ENCODE assay signal across 18 cellular contexts in the genomic region with DNA sequence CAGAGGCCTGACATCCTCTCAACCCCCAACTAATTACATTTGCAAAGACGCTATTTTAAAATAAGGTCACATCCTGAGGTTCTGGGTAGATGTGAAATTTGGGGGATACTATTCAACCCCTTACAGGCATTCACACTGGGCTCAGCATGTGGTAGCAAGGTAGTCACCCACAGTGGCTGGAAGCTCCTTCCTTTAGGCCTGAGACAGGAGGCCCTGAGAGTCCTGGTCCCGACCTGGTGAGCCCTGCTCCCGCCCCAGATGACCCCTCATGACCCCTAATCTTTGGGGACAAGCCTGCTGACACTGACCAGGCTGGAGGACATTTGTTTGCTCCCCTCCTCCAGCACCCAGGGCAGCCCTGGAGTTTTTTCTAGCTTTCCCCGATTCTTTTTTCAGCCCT.
A peak's percentile ranks its signal among the peaks of the same experiment; 100 is the strongest.
DNase-seq lines count a peak whose midpoint lies in the region; ATAC-seq and TF ChIP-seq lines count a peak whose summit lies in the region.
"Had no signal": no experiment of that assay in that cellular context is flagged by ENCODE, and none has a peak within 500 bp of the region (broad histone marks: within the 10 kb centered on the region; RNA-seq: fewer than 3 reads in every experiment).

No MANE protein-coding gene starts in this region.

- intact Hi-C loops in OCI-LY7 (cut with micrococcal nuclease; ENCODE audit: unreplicated experiment): no loop called here

- H2BK20ac ChIP-seq in H9 (ENCODE audit: low read depth, low read length, poor library complexity, severe bottlenecking): no peak overlapping the region

- peaks cover 1% of the 10 kb centered on the region; the same call in 1 of the 2 replicates for H3K27me3 Mint-ChIP-seq in H9 (ENCODE audit: low read depth)
- no peaks in the 10 kb centered on the region for H3K27me3 Mint-ChIP-seq in osteocyte (ENCODE audit: unreplicated experiment)

- no peak overlapping the region for H3K4ac ChIP-seq in H9 (ENCODE audit: low read depth, low read length)

- peak overlapping the region; percentile 65 for H3K18ac ChIP-seq in H9 (ENCODE audit: insufficient read length, low read depth, low read length)

- H3K23ac ChIP-seq in H9 (ENCODE audit: insufficient read length, low read depth, low read length): no peak overlapping the region

- peak overlapping the region; percentile 86 for H2BK120ac ChIP-seq in H9 (ENCODE audit: low read depth, low read length, poor library complexity, severe bottlenecking)

- H3K27ac Mint-ChIP-seq in H9 (peak overlapping the region in 2 of 3 experiments; percentile 77 to 95; a peak in 6 of 7 replicates), osteocyte (ENCODE audit: unreplicated experiment) (no peak overlapping the region)

- no CpG with 5 or more reads among the region's 4 CpGs for WGBS in H9 (ENCODE audit: extremely low coverage, insufficient read length, low lambda C conversion rate)

- no peak overlapping the region for H2AK5ac ChIP-seq in H9 (ENCODE audit: insufficient read length, low read length)

- POLR2A ChIA-PET in OCI-LY7 (lab: Charles Lee): no interaction called here

- H3K27ac ChIP-seq in H9 (ENCODE audit: insufficient read length, low read depth, low read length): peak overlapping the region; percentile 96
- H3K27ac ChIP-seq in OCI-LY7 (ENCODE audit: low read depth, low read length, poor library complexity, severe bottlenecking): no peak overlapping the region
- peak overlapping the region; percentile 80 for H3K27ac ChIP-seq in iPS-18a (ENCODE audit: low read length)
- H3K27ac ChIP-seq: C4-2B, PC-9, RWPE1 had no signal

- H3K27me3 ChIP-seq in H9 (ENCODE audit: insufficient read depth, low read length): no peaks in the 10 kb centered on the region
- H3K27me3 ChIP-seq in iPS-18a (ENCODE audit: control insufficient read depth, insufficient read depth, low read length): no peaks in the 10 kb centered on the region

- H4K5ac ChIP-seq in H9 (ENCODE audit: insufficient read length, low read depth, low read length): no peak overlapping the region

- peak overlapping the region; percentile 1 for H3T11ph ChIP-seq in H9 (ENCODE audit: low read length)

- no peaks in the 10 kb centered on the region for H3K9me2 ChIP-seq in OCI-LY7 (ENCODE audit: insufficient read depth, low read length)

- ATAC-seq in omental fat pad (ENCODE audit: low FRiP score): no peak
- no peak for ATAC-seq in GM18517 (IDR thresholded peaks at IDR 0.05; ENCODE audit: unreplicated experiment)

- no peaks in the 10 kb centered on the region for H3K23me2 ChIP-seq in H9 (ENCODE audit: insufficient read length, low read depth, low read length, poor library complexity, severe bottlenecking)

- peak overlapping the region; percentile 6 for H2BK5ac ChIP-seq in H9 (ENCODE audit: insufficient read length, low read length)

- peaks cover 10 to 11% of the 10 kb centered on the region in 2 experiments for H3K4me1 Mint-ChIP-seq in H9
- H3K4me1 Mint-ChIP-seq in osteocyte (ENCODE audit: unreplicated experiment): no peaks in the 10 kb centered on the region

- no TSS peak for BruUV-seq in OCI-LY7 (replicated peaks; lab: Mats Ljungman, UMichigan)

- H3K9ac ChIP-seq in H9 (ENCODE audit: extremely low read depth, insufficient read length, low read length): no peak overlapping the region
- H3K9ac ChIP-seq in iPS-18a (ENCODE audit: low read length): peak overlapping the region; percentile 39

- H3K4me3 ChIP-seq in OCI-LY7 (ENCODE audit: low read depth, low read length, poor library complexity, severe bottlenecking) (no peak overlapping the region), iPS-18a (ENCODE audit: low read length) (peak overlapping the region; percentile 19)
- H3K4me3 ChIP-seq: PC-9 had no signal

- H3K79me1 ChIP-seq in H9 (ENCODE audit: insufficient read depth, low read depth, low read length, poor library complexity, severe bottlenecking): no peaks in the 10 kb centered on the region

- peak overlapping the region; percentile 44 for H3K14ac ChIP-seq in H9 (ENCODE audit: insufficient read depth, low read length)

- H4K91ac ChIP-seq in H9 (ENCODE audit: insufficient read length, low read depth, low read length): no peak overlapping the region

- H3K79me2 ChIP-seq in H9 (ENCODE audit: insufficient read depth, low read length): peaks cover 2% of the 10 kb centered on the region; the same call in 1 of the 2 replicates
- H3K79me2 ChIP-seq in OCI-LY7 (ENCODE audit: insufficient read depth, low read depth, low read length): no peaks in the 10 kb centered on the region

- H3K56ac ChIP-seq in H9 (ENCODE audit: insufficient read length, low read depth, low read length): peak overlapping the region; percentile 41

- DNase-seq in H9: peak; percentile 62
- no peak for DNase-seq in OCI-LY7 (ENCODE audit: low spot score)
- DNase-seq in osteocyte (ENCODE audit: extremely low spot score, unreplicated experiment): peak; percentile 68
- DNase-seq in NCI-H82 treated with DMSO at 0.1 percent for 48 hours (lab: John Stamatoyannopoulos, UW; ENCODE audit: unreplicated experiment): no peak
- DNase-seq in Ammon's horn (ENCODE audit: low spot score): no peak
- DNase-seq in omental fat pad (ENCODE audit: low spot score): no peak
- DNase-seq: ACHN, DMS79, NCI-H1694 treated with DMSO at 0.1 percent for 48 hours, NCI-H2107, NCI-H510A, NCI-H82, PC-9, T-helper 1 cell had no signal

- H3K9me3 ChIP-seq in H9 (ENCODE audit: control insufficient read depth, low read depth, low read length) (no peaks in the 10 kb centered on the region), OCI-LY7 (ENCODE audit: low read length) (no peaks in the 10 kb centered on the region), iPS-18a (ENCODE audit: control insufficient read depth, low read depth, low read length) (no peaks in the 10 kb centered on the region)

- H3K36me3 ChIP-seq in OCI-LY7 (ENCODE audit: insufficient read depth, low read length) (no peaks in the 10 kb centered on the region), iPS-18a (ENCODE audit: control insufficient read depth, low read depth, low read length) (no peaks in the 10 kb centered on the region)

- H4K8ac ChIP-seq in H9 (replicated peaks; ENCODE audit: insufficient read length, low read depth, low read length): no peak overlapping the region

- TF ChIP-seq CTCF in H9 (conservative IDR thresholded peaks at IDR 0.05) (no peak), OCI-LY7 (conservative IDR thresholded peaks at IDR 0.05; ENCODE audit: low read length) (no peak), osteocyte (IDR thresholded peaks at IDR 0.05) (no peak), omental fat pad (IDR thresholded peaks at IDR 0.05) (no peak)

- H4K20me1 ChIP-seq in H9 (ENCODE audit: control insufficient read depth, insufficient read depth, insufficient read length) (no peaks in the 10 kb centered on the region), OCI-LY7 (ENCODE audit: insufficient read depth, low read length) (no peaks in the 10 kb centered on the region)

- H2BK15ac ChIP-seq in H9 (ENCODE audit: low read depth, low read length): no peak overlapping the region

- H2AFZ ChIP-seq in H9 (ENCODE audit: low read length): no peak overlapping the region
- peak overlapping the region; percentile 36; the same call in 1 of the 2 replicates for H2AFZ ChIP-seq in OCI-LY7 (ENCODE audit: low read length)
- H2AFZ ChIP-seq: PC-9 had no signal

- H2BK12ac ChIP-seq in H9 (ENCODE audit: insufficient read length, low read depth, low read length): no peak overlapping the region

- peak overlapping the region; percentile 44 for H3K4me2 ChIP-seq in H9 (ENCODE audit: insufficient read depth, insufficient read length, low read length)
- 0 out of 2 replicates have a peak overlapping the region, but pooled peaks have one; percentile 5 for H3K4me2 ChIP-seq in OCI-LY7 (ENCODE audit: low read length)
- H3K4me2 ChIP-seq: PC-9 had no signal

- H3K4me1 ChIP-seq in H9 (ENCODE audit: insufficient read depth, low read length) (peaks cover 17% of the 10 kb centered on the region), OCI-LY7 (ENCODE audit: insufficient read depth, low read length, poor library complexity, severe bottlenecking) (peaks cover 3% of the 10 kb centered on the region), iPS-18a (ENCODE audit: control insufficient read depth, low read depth, low read length) (peaks cover 16% of the 10 kb centered on the region)

- H3K36me3 Mint-ChIP-seq in H9 (ENCODE audit: insufficient read depth in 1 of 3, low read depth in 3 of 3) (peaks cover 0 to 7% (median 0%) of the 10 kb centered on the region in 3 experiments; a peak in 2 of 7 replicates), osteocyte (ENCODE audit: unreplicated experiment) (no peaks in the 10 kb centered on the region)

- CTCF ChIA-PET in OCI-LY7 (lab: Charles Lee; ENCODE audit: unreplicated experiment): no interaction called here

- H3K4me3 Mint-ChIP-seq in H9 (no peak overlapping the region; a peak in 2 of 5 replicates), osteocyte (ENCODE audit: unreplicated experiment) (no peak overlapping the region)

- peaks cover 0 to 9% of the 10 kb centered on the region in 2 experiments; a peak in 3 of 5 replicates for H3K9me3 Mint-ChIP-seq in H9
- H3K9me3 Mint-ChIP-seq in osteocyte (ENCODE audit: unreplicated experiment): no peaks in the 10 kb centered on the region

Comparison
In these comparisons a context has a peak if more than half of its experiments do, and no peak if none do; other contexts are left out.
1. DNase-seq: peak in H9 (single experiment) and osteocyte (single experiment); none in OCI-LY7 (single experiment), NCI-H82 treated with DMSO at 0.1 percent for 48 hours (single experiment), Ammon's horn (single experiment) and omental fat pad (single experiment).